1 cellular context compared by ENCODE assay signal in the genomic region with DNA sequence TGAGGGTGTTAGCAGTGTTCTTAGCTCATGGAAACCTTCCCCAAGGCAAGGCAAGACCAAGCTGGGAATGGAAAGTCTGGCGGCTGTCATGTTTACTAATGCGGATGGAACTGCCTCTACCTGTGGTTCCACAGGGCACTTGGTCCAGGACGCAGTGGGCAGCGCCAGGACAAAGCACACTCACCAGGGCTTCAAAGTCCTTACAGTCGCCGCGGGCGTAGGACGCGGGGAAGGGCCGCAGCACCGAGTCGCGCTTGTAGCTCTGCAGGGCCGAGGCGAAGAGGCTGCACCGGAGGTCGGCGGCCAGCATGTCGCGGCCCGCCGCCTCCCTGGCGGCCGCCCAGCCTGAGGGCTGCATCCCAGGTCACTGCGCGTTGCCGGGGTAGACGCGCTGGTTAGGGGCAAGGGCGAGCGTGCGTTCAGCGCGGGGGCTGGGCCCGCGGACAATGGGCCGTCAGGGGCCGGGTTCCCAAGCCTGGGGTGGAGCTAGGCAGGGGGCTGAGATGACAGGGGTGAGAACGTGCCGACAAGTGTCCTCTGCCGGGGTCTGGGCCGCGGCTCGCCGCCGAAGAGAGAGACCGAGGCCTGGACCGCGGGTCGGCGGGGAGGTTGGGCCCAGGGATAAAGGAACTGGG.
TF ChIP-seq lines count a peak whose summit lies in the region.

No MANE protein-coding gene starts in this region.

TF ChIP-seq in HepG2, 621 proteins besides CTCF, POLR2A, EP300 and RAD21 (continued from another document and continues in another):
- peak; percentile 60; the same call in 1 of the 2 replicates for TF ChIP-seq MYPOP (CRISPR knock-in tag; IDR thresholded peaks at IDR 0.05)
- TF ChIP-seq ZNF432 (CRISPR knock-in tag; IDR thresholded peaks at IDR 0.05; ENCODE audit: borderline replicate concordance) = no peak
- TF ChIP-seq SUZ12 (IDR thresholded peaks at IDR 0.05; ENCODE audit: low read depth, low read length) = no peak
- TF ChIP-seq ATRX (CRISPR knock-in tag; IDR thresholded peaks at IDR 0.05; ENCODE audit: borderline replicate concordance) = no peak
- no peak for TF ChIP-seq ZNF780A (CRISPR knock-in tag; IDR thresholded peaks at IDR 0.05)
- TF ChIP-seq HNF4G (IDR thresholded peaks at IDR 0.05; ENCODE audit: borderline replicate concordance, low read depth, low read length) = no peak
- peak; percentile 20; the same call in 1 of the 2 replicates for TF ChIP-seq HNF4G (CRISPR knock-in tag; IDR thresholded peaks at IDR 0.05; ENCODE audit: borderline replicate concordance, low read depth)
- TF ChIP-seq TARDBP (CRISPR knock-in tag; IDR thresholded peaks at IDR 0.05) = no peak
- TF ChIP-seq TIGD3 (CRISPR knock-in tag; IDR thresholded peaks at IDR 0.05; ENCODE audit: borderline replicate concordance) = no peak
- 0 out of 2 replicates have a peak, but pooled peaks have one; percentile 66 for TF ChIP-seq WIZ (CRISPR knock-in tag; IDR thresholded peaks at IDR 0.05)
- no peak for TF ChIP-seq ZNF652 (CRISPR knock-in tag; IDR thresholded peaks at IDR 0.05; ENCODE audit: borderline replicate concordance, low read depth)
- peak; percentile 97 for TF ChIP-seq ZNF230 (CRISPR knock-in tag; IDR thresholded peaks at IDR 0.05)
- no peak for TF ChIP-seq HHEX (CRISPR knock-in tag; IDR thresholded peaks at IDR 0.05)
- no peak; the same call in 1 of the 2 replicates for TF ChIP-seq KMT2B (CRISPR knock-in tag; IDR thresholded peaks at IDR 0.05)
- TF ChIP-seq MEIS2 (CRISPR knock-in tag; IDR thresholded peaks at IDR 0.05) = 0 out of 2 replicates have a peak, but pooled peaks have one; percentile 7
- TF ChIP-seq ZNF136 (CRISPR knock-in tag; IDR thresholded peaks at IDR 0.05; ENCODE audit: low read depth) = no peak
- TF ChIP-seq, protein P1, sequence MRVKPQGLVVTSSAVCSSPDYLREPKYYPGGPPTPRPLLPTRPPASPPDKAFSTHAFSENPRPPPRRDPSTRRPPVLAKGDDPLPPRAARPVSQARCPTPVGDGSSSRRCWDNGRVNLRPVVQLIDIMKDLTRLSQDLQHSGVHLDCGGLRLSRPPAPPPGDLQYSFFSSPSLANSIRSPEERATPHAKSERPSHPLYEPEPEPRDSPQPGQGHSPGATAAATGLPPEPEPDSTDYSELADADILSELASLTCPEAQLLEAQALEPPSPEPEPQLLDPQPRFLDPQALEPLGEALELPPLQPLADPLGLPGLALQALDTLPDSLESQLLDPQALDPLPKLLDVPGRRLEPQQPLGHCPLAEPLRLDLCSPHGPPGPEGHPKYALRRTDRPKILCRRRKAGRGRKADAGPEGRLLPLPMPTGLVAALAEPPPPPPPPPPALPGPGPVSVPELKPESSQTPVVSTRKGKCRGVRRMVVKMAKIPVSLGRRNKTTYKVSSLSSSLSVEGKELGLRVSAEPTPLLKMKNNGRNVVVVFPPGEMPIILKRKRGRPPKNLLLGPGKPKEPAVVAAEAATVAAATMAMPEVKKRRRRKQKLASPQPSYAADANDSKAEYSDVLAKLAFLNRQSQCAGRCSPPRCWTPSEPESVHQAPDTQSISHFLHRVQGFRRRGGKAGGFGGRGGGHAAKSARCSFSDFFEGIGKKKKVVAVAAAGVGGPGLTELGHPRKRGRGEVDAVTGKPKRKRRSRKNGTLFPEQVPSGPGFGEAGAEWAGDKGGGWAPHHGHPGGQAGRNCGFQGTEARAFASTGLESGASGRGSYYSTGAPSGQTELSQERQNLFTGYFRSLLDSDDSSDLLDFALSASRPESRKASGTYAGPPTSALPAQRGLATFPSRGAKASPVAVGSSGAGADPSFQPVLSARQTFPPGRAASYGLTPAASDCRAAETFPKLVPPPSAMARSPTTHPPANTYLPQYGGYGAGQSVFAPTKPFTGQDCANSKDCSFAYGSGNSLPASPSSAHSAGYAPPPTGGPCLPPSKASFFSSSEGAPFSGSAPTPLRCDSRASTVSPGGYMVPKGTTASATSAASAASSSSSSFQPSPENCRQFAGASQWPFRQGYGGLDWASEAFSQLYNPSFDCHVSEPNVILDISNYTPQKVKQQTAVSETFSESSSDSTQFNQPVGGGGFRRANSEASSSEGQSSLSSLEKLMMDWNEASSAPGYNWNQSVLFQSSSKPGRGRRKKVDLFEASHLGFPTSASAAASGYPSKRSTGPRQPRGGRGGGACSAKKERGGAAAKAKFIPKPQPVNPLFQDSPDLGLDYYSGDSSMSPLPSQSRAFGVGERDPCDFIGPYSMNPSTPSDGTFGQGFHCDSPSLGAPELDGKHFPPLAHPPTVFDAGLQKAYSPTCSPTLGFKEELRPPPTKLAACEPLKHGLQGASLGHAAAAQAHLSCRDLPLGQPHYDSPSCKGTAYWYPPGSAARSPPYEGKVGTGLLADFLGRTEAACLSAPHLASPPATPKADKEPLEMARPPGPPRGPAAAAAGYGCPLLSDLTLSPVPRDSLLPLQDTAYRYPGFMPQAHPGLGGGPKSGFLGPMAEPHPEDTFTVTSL (CRISPR knock-in tag; IDR thresholded peaks at IDR 0.05; ENCODE audit: borderline replicate concordance) = 0 out of 2 replicates have a peak, but pooled peaks have one; percentile 20
- TF ChIP-seq BCL3 (CRISPR knock-in tag; IDR thresholded peaks at IDR 0.05) = 0 out of 2 replicates have a peak, but pooled peaks have one; percentile 55
- no peak for TF ChIP-seq MAFF (IDR thresholded peaks at IDR 0.05; ENCODE audit: low read depth, low read length)
- TF ChIP-seq, protein P2, sequence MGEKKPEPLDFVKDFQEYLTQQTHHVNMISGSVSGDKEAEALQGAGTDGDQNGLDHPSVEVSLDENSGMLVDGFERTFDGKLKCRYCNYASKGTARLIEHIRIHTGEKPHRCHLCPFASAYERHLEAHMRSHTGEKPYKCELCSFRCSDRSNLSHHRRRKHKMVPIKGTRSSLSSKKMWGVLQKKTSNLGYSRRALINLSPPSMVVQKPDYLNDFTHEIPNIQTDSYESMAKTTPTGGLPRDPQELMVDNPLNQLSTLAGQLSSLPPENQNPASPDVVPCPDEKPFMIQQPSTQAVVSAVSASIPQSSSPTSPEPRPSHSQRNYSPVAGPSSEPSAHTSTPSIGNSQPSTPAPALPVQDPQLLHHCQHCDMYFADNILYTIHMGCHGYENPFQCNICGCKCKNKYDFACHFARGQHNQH (CRISPR knock-in tag; IDR thresholded peaks at IDR 0.05) = 0 out of 2 replicates have a peak, but pooled peaks have one; percentile 26
- TF ChIP-seq SIX4 (CRISPR knock-in tag; IDR thresholded peaks at IDR 0.05) = no peak
- 0 out of 2 replicates have a peak, but pooled peaks have one; percentile 74 for TF ChIP-seq ZBTB39 (CRISPR knock-in tag; IDR thresholded peaks at IDR 0.05)
- TF ChIP-seq, protein P3, sequence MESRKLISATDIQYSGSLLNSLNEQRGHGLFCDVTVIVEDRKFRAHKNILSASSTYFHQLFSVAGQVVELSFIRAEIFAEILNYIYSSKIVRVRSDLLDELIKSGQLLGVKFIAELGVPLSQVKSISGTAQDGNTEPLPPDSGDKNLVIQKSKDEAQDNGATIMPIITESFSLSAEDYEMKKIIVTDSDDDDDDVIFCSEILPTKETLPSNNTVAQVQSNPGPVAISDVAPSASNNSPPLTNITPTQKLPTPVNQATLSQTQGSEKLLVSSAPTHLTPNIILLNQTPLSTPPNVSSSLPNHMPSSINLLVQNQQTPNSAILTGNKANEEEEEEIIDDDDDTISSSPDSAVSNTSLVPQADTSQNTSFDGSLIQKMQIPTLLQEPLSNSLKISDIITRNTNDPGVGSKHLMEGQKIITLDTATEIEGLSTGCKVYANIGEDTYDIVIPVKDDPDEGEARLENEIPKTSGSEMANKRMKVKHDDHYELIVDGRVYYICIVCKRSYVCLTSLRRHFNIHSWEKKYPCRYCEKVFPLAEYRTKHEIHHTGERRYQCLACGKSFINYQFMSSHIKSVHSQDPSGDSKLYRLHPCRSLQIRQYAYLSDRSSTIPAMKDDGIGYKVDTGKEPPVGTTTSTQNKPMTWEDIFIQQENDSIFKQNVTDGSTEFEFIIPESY (CRISPR knock-in tag; IDR thresholded peaks at IDR 0.05) = no peak; the same call in 1 of the 2 replicates
- TF ChIP-seq PLRG1 (conservative IDR thresholded peaks at IDR 0.05) = no peak
- 0 out of 2 replicates have a peak, but pooled peaks have one; percentile 13 for TF ChIP-seq ZNF143 (CRISPR knock-in tag; IDR thresholded peaks at IDR 0.05)
- TF ChIP-seq ZBTB43 (CRISPR knock-in tag; conservative IDR thresholded peaks at IDR 0.05) = no peak
- no peak for TF ChIP-seq LCORL (IDR thresholded peaks at IDR 0.05)
- peak; percentile 56; the same call in 1 of the 2 replicates for TF ChIP-seq LCORL (CRISPR knock-in tag; IDR thresholded peaks at IDR 0.05)
- TF ChIP-seq, protein P4, sequence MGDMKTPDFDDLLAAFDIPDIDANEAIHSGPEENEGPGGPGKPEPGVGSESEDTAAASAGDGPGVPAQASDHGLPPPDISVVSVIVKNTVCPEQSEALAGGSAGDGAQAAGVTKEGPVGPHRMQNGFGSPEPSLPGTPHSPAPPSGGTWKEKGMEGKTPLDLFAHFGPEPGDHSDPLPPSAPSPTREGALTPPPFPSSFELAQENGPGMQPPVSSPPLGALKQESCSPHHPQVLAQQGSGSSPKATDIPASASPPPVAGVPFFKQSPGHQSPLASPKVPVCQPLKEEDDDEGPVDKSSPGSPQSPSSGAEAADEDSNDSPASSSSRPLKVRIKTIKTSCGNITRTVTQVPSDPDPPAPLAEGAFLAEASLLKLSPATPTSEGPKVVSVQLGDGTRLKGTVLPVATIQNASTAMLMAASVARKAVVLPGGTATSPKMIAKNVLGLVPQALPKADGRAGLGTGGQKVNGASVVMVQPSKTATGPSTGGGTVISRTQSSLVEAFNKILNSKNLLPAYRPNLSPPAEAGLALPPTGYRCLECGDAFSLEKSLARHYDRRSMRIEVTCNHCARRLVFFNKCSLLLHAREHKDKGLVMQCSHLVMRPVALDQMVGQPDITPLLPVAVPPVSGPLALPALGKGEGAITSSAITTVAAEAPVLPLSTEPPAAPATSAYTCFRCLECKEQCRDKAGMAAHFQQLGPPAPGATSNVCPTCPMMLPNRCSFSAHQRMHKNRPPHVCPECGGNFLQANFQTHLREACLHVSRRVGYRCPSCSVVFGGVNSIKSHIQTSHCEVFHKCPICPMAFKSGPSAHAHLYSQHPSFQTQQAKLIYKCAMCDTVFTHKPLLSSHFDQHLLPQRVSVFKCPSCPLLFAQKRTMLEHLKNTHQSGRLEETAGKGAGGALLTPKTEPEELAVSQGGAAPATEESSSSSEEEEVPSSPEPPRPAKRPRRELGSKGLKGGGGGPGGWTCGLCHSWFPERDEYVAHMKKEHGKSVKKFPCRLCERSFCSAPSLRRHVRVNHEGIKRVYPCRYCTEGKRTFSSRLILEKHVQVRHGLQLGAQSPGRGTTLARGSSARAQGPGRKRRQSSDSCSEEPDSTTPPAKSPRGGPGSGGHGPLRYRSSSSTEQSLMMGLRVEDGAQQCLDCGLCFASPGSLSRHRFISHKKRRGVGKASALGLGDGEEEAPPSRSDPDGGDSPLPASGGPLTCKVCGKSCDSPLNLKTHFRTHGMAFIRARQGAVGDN (CRISPR knock-in tag; IDR thresholded peaks at IDR 0.05) = no peak; the same call in 1 of the 2 replicates
- peak; percentile 88 for TF ChIP-seq ZNF224 (CRISPR knock-in tag; IDR thresholded peaks at IDR 0.05)
- no peak for TF ChIP-seq ZNF775 (CRISPR knock-in tag; IDR thresholded peaks at IDR 0.05; ENCODE audit: borderline replicate concordance)
- TF ChIP-seq FOXM1 (CRISPR knock-in tag; IDR thresholded peaks at IDR 0.05) = no peak
- TF ChIP-seq ZNF781 (CRISPR knock-in tag; IDR thresholded peaks at IDR 0.05; ENCODE audit: borderline replicate concordance, not compliant biosample characterization) = no peak
